1 cellular context compared by ENCODE assay signal in the genomic region with DNA sequence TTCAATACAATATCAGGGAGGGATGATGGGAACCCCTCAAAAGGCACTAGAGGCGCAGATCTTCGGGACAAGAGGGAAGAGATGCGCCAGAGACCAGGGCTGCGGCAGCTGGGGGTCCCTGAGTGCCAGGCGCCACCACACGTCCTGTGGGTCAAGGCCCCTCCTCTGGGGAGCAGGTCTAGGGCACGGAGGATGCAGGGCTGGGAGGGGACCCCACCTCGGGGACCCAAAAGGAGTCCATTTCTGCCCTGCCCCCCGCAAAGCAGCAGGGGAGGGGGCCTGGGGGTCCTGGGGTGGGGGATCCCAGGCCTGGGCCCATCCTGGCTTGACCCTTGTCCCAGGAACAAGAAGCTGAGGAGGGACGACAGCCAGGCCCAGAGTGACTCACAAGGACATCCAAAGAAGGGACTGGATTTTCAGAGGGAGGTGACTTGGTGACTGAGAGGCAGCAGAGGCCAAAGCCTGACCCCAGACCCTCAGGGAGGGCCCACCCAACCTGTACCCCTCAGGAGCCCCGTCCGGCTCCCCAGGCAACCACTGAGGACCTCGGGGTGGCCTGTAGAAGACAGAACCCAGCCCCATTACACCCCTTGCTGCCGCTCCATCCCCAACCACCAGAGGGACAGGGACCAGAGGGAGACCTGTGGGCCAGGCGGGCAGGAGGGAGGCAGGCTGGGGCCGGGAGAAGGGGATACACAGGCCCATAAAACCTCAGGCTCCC.
TF ChIP-seq lines count a peak whose summit lies in the region.

No MANE protein-coding gene starts in this region.

TF ChIP-seq in WTC11, 78 proteins besides CTCF, POLR2A, EP300 and RAD21 (continued from another document):
- TF ChIP-seq ZNF281 (CRISPR knock-in tag; IDR thresholded peaks at IDR 0.05) (no peak), ZNF138 (CRISPR knock-in tag; conservative IDR thresholded peaks at IDR 0.05) (no peak), ESRRA (CRISPR knock-in tag; IDR thresholded peaks at IDR 0.05; ENCODE audit: borderline replicate concordance) (no peak), ERG (CRISPR knock-in tag; IDR thresholded peaks at IDR 0.05) (no peak), ZNF671 (CRISPR knock-in tag; IDR thresholded peaks at IDR 0.05) (no peak), PRRX2 (CRISPR knock-in tag; IDR thresholded peaks at IDR 0.05) (no peak), ETV6 (CRISPR knock-in tag; IDR thresholded peaks at IDR 0.05) (no peak), USF1 (CRISPR knock-in tag; IDR thresholded peaks at IDR 0.05) (no peak), CREM (CRISPR knock-in tag; IDR thresholded peaks at IDR 0.05) (no peak), ZNF396 (CRISPR knock-in tag; IDR thresholded peaks at IDR 0.05; ENCODE audit: borderline replicate concordance) (no peak), TCF7 (CRISPR knock-in tag; IDR thresholded peaks at IDR 0.05; ENCODE audit: low read depth) (no peak)
- TF ChIP-seq, protein P1, sequence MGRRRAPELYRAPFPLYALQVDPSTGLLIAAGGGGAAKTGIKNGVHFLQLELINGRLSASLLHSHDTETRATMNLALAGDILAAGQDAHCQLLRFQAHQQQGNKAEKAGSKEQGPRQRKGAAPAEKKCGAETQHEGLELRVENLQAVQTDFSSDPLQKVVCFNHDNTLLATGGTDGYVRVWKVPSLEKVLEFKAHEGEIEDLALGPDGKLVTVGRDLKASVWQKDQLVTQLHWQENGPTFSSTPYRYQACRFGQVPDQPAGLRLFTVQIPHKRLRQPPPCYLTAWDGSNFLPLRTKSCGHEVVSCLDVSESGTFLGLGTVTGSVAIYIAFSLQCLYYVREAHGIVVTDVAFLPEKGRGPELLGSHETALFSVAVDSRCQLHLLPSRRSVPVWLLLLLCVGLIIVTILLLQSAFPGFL (CRISPR knock-in tag; IDR thresholded peaks at IDR 0.05; ENCODE audit: borderline replicate concordance): no peak
